Comparison of ENCODE assay signal across 17 cellular contexts in genomic region chr13:54682184-54682583, GRCh38.
DNase-seq lines count a peak whose midpoint lies in the region; ATAC-seq and TF ChIP-seq lines count a peak whose summit lies in the region.
"Had no signal": no experiment of that assay in that cellular context is flagged by ENCODE, and none has a peak within 500 bp of the region (broad histone marks: within the 10 kb centered on the region; RNA-seq: fewer than 3 reads in every experiment).

No MANE protein-coding gene starts in this region.

- H3K4me1 Mint-ChIP-seq in neural crest cell, result no peaks in the 10 kb centered on the region
- H3K4me1 Mint-ChIP-seq in naive thymus-derived CD4-positive, alpha-beta T cell, result no peaks in the 10 kb centered on the region
- H3K4me1 Mint-ChIP-seq: B cell had no signal

- DNase-seq in HuH-7 (ENCODE audit: low spot score), result peak; percentile 49
- DNase-seq in NCI-H69 (lab: John Stamatoyannopoulos, UW), result peak; percentile 1
- DNase-seq in neural crest cell (ENCODE audit: low read depth, low spot score), result no peak
- no peak for DNase-seq in naive thymus-derived CD4-positive, alpha-beta T cell
- DNase-seq: AML-193; Caco-2; Calu3; CD4-positive, alpha-beta T cell; CD8-positive, alpha-beta T cell; DMS79 treated with DMSO at 0.1 percent for 48 hours; GF-D8 had no signal

- no peak for TF ChIP-seq CTCF in neural crest cell (conservative IDR thresholded peaks at IDR 0.05)

- no peak overlapping the region for H3K4me3 Mint-ChIP-seq in neural crest cell
- H3K4me3 Mint-ChIP-seq in naive thymus-derived CD4-positive, alpha-beta T cell, result no peak overlapping the region
- H3K4me3 Mint-ChIP-seq: B cell; CD4-positive, alpha-beta T cell; CD8-positive, alpha-beta T cell had no signal

- H3K4me3 ChIP-seq in naive thymus-derived CD4-positive, alpha-beta T cell (ENCODE audit: low read length), result no peak overlapping the region
- H3K4me3 ChIP-seq: A549; BLaER1 treated with 17β-estradiol and CSF1 and Interleukin-3, amounts not matched to agents 10 nM and 100 nM had no signal

- H3K9me3 ChIP-seq in naive thymus-derived CD4-positive, alpha-beta T cell (ENCODE audit: control insufficient read depth in 2 of 3, low read length in 3 of 3), result no peaks in the 10 kb centered on the region
- H3K9me3 ChIP-seq: A549, Caco-2 had no signal

- no peaks in the 10 kb centered on the region for H3K4me1 ChIP-seq in naive thymus-derived CD4-positive, alpha-beta T cell (ENCODE audit: control insufficient read depth in 2 of 2, insufficient read depth in 2 of 2, low read length in 2 of 2)
- H3K4me1 ChIP-seq: A549, Caco-2 had no signal

- no peaks in the 10 kb centered on the region for H3K36me3 ChIP-seq in naive thymus-derived CD4-positive, alpha-beta T cell (ENCODE audit: control insufficient read depth in 2 of 3, insufficient read depth in 3 of 3, low read length in 3 of 3)
- H3K36me3 ChIP-seq: BLaER1 treated with 17β-estradiol and CSF1 and Interleukin-3, amounts not matched to agents 10 nM and 100 nM had no signal

- no peaks in the 10 kb centered on the region for H3K27me3 Mint-ChIP-seq in neural crest cell (ENCODE audit: low read depth)
- H3K27me3 Mint-ChIP-seq in naive thymus-derived CD4-positive, alpha-beta T cell, result no peaks in the 10 kb centered on the region
- H3K27me3 Mint-ChIP-seq: B cell; CD4-positive, alpha-beta T cell had no signal

- ATAC-seq in naive thymus-derived CD4-positive, alpha-beta T cell, result no peak
- no peak for ATAC-seq in HG03139 (IDR thresholded peaks at IDR 0.05; ENCODE audit: unreplicated experiment)
- ATAC-seq: A549; CD8-positive, alpha-beta T cell had no signal

- intact Hi-C loops in naive thymus-derived CD4-positive, alpha-beta T cell (cut with micrococcal nuclease), result no loop called here

- peaks cover 2% of the 10 kb centered on the region for H3K36me3 Mint-ChIP-seq in neural crest cell (ENCODE audit: low read depth)
- H3K36me3 Mint-ChIP-seq in naive thymus-derived CD4-positive, alpha-beta T cell, result no peaks in the 10 kb centered on the region
- H3K36me3 Mint-ChIP-seq: CD8-positive, alpha-beta T cell had no signal

- H3K9me3 Mint-ChIP-seq in neural crest cell, result peaks cover 10% of the 10 kb centered on the region
- peaks cover 6 to 20% (median 12%) of the 10 kb centered on the region in 11 donors for H3K9me3 Mint-ChIP-seq in naive thymus-derived CD4-positive, alpha-beta T cell

- no peaks in the 10 kb centered on the region for H3K27me3 ChIP-seq in naive thymus-derived CD4-positive, alpha-beta T cell (ENCODE audit: control insufficient read depth in 2 of 2, insufficient read depth in 2 of 2, low read length in 2 of 2)
- H3K27me3 ChIP-seq: BLaER1 treated with 17β-estradiol and CSF1 and Interleukin-3, amounts not matched to agents 10 nM and 100 nM had no signal

- H3K27ac Mint-ChIP-seq in neural crest cell (ENCODE audit: unreplicated experiment), result peak overlapping the region; percentile 1
- H3K27ac Mint-ChIP-seq in naive thymus-derived CD4-positive, alpha-beta T cell, result no peak overlapping the region
- H3K27ac Mint-ChIP-seq: B cell; CD4-positive, alpha-beta T cell; CD8-positive, alpha-beta T cell had no signal

- no peak overlapping the region for H3K27ac ChIP-seq in naive thymus-derived CD4-positive, alpha-beta T cell (ENCODE audit: low read depth, low read length)
- H3K27ac ChIP-seq: 22Rv1; A549; BLaER1 treated with 17β-estradiol and CSF1 and Interleukin-3, amounts not matched to agents 10 nM and 100 nM; C4-2B had no signal

- POLR2A ChIA-PET in naive thymus-derived CD4-positive, alpha-beta T cell (lab: Charles Lee), result no interaction called here

- CTCF ChIA-PET in naive thymus-derived CD4-positive, alpha-beta T cell (lab: Charles Lee), result no interaction called here

Comparison
In these comparisons a context has a peak if more than half of its experiments do, and no peak if none do; other contexts are left out.
1. DNase-seq: peak in HuH-7 (single experiment) and NCI-H69 (single experiment); none in neural crest cell (single experiment) and naive thymus-derived CD4-positive, alpha-beta T cell (0 of 9).